1 cellular context compared by ENCODE assay signal in genomic region chr17:29698019-29698777, GRCh38.
TF ChIP-seq lines count a peak whose summit lies in the region.

No MANE protein-coding gene starts in this region.

TF ChIP-seq in K562, 482 proteins besides CTCF, POLR2A, EP300 and RAD21 (continued from another document):
- no peak for TF ChIP-seq ASH1L (IDR thresholded peaks at IDR 0.05; ENCODE audit: borderline replicate concordance, low read depth, partially characterized antibody)
- TF ChIP-seq BMI1 (IDR thresholded peaks at IDR 0.05; ENCODE audit: low read length): no peak
- no peak for TF ChIP-seq ZNF639 (CRISPR knock-in tag; conservative IDR thresholded peaks at IDR 0.05 in 1 of 2, IDR thresholded peaks at IDR 0.05 in 1 of 2)
